8 cellular contexts compared by ENCODE assay signal in the genomic region with DNA sequence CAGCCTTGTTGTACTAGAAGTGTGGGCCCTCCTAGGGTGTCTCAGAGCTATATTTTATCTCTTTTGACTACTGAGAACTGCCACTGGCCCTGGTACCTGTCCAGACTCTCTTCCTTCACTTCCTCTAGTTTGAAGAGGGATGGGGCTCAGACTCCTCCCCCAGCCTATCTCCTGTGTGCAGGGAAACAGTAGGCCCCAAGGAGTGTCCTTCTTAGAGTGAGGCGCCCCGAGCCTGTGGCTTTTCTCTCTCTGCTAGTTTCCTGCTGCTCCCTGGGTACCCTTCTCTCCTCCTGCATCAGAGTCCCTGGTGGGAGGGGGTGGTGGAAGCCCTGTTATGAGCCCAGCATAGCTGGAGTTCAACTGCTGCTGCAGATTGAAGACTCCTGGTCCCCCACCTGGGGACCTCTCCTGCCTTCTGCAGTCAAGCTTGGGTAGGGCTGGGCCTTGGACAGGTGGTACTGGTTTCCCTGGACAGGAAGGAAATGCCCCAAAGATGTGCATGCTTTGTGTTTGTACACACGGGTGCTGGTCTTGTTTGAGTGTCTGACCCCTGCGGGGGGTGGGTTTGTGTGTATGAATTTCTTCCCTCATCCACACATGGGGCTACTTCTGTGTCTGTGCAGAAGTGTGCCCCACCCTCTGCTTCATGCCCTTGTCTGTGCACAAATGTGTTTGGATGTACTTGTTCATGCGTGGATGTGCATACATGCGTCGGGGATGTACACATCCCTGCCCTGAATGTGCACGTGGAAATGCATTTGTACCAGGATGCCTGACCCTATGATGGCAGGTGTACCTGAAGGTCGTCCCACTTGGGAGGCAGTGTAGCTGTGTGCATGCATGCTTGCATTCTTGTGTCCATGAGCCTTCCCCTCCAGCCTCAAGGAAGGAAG. TPM values are rescaled to one million over a fixed set of nuclear protein-coding genes. Genes with fewer than 3 reads are reported as not detected.
DNase-seq lines count a peak whose midpoint lies in the region; ATAC-seq and TF ChIP-seq lines count a peak whose summit lies in the region.

No MANE protein-coding gene starts in this region.

- peak overlapping the region; percentile 46 for H3K27ac Mint-ChIP-seq in activated naive CD4-positive, alpha-beta T cell treated with anti-CD3 and anti-CD28 coated beads, Interleukin-2, amount 50 U/mL, for 24 hours
- no peak overlapping the region for H3K27ac Mint-ChIP-seq in activated T-helper 17 cell treated with anti-CD3 and anti-CD28 coated beads, Interleukin-2, amount 50 U/mL, for 72 hours

- H3K27me3 Mint-ChIP-seq in activated naive CD4-positive, alpha-beta T cell treated with anti-CD3 and anti-CD28 coated beads, Interleukin-2, amount 50 U/mL, for 24 hours: no peaks in the 10 kb centered on the region
- H3K27me3 Mint-ChIP-seq in activated T-helper 17 cell treated with anti-CD3 and anti-CD28 coated beads, Interleukin-2, amount 50 U/mL, for 72 hours: no peaks in the 10 kb centered on the region

- H3K9me3 ChIP-seq in lung (ENCODE audit: control insufficient read depth in 2 of 2, insufficient read depth in 1 of 2, low read length in 1 of 2): no peaks in the 10 kb centered on the region
- no peaks in the 10 kb centered on the region for H3K9me3 ChIP-seq in upper lobe of right lung

- H3K27ac ChIP-seq in lung (ENCODE audit: low read depth in 1 of 2, low read length in 1 of 2): peak overlapping the region; percentile 86
- peak overlapping the region; percentile 98 for H3K27ac ChIP-seq in upper lobe of right lung

- intact Hi-C loops in upper lobe of right lung (cut with DNase I): no loop called here

- H3K36me3 Mint-ChIP-seq in activated naive CD4-positive, alpha-beta T cell treated with anti-CD3 and anti-CD28 coated beads, Interleukin-2, amount 50 U/mL, for 24 hours: peaks cover 2% of the 10 kb centered on the region
- peaks cover 27% of the 10 kb centered on the region for H3K36me3 Mint-ChIP-seq in activated T-helper 17 cell treated with anti-CD3 and anti-CD28 coated beads, Interleukin-2, amount 50 U/mL, for 72 hours (ENCODE audit: low read depth)

- H3K36me3 ChIP-seq in lung (ENCODE audit: control insufficient read depth in 2 of 2, insufficient read depth in 2 of 2, low read length in 2 of 2) (no peaks in the 10 kb centered on the region), upper lobe of right lung (no peaks in the 10 kb centered on the region)

- no peak for DNase-seq in activated naive CD4-positive, alpha-beta T cell (lab: John Stamatoyannopoulos, UW)
- no peak for DNase-seq in lung (ENCODE audit: low spot score)
- DNase-seq in upper lobe of right lung: peak; percentile 36
- DNase-seq in cortex of kidney (lab: John Stamatoyannopoulos, UW): no peak
- no peak for DNase-seq in stimulated activated CD4-positive, alpha-beta T cell treated with anti-CD3 and anti-CD28 coated beads, Interleukin-1b, Interleukin-23, amount 100 ng/mL, for 48 hours

- H3K4me1 ChIP-seq in lung (ENCODE audit: control insufficient read depth in 2 of 2, insufficient read depth in 2 of 2, low read length in 2 of 2): peaks cover 29 to 67% of the 10 kb centered on the region in 2 donors
- H3K4me1 ChIP-seq in upper lobe of right lung: peaks cover 74% of the 10 kb centered on the region

- peak overlapping the region; percentile 11 for H3K4me3 Mint-ChIP-seq in activated naive CD4-positive, alpha-beta T cell treated with anti-CD3 and anti-CD28 coated beads, Interleukin-2, amount 50 U/mL, for 24 hours
- H3K4me3 Mint-ChIP-seq in activated T-helper 17 cell treated with anti-CD3 and anti-CD28 coated beads, Interleukin-2, amount 50 U/mL, for 72 hours: peak overlapping the region; percentile 43

- no peaks in the 10 kb centered on the region for H3K27me3 ChIP-seq in lung (ENCODE audit: control insufficient read depth, insufficient read depth)
- H3K27me3 ChIP-seq in upper lobe of right lung: no peaks in the 10 kb centered on the region

- H3K9me3 Mint-ChIP-seq in activated naive CD4-positive, alpha-beta T cell treated with anti-CD3 and anti-CD28 coated beads, Interleukin-2, amount 50 U/mL, for 24 hours: no peaks in the 10 kb centered on the region
- no peaks in the 10 kb centered on the region for H3K9me3 Mint-ChIP-seq in activated T-helper 17 cell treated with anti-CD3 and anti-CD28 coated beads, Interleukin-2, amount 50 U/mL, for 72 hours

- H3K4me3 ChIP-seq in lung (no peak overlapping the region), upper lobe of right lung (peak overlapping the region; percentile 100)

- ATAC-seq in activated T-helper 17 cell treated with anti-CD3 and anti-CD28 coated beads, Interleukin-2, amount 50 U/mL, for 72 hours (replicated peaks): no peak
- ATAC-seq in lung (ENCODE audit: insufficient read depth, low FRiP score) (no peak), upper lobe of right lung (no peak), HG03521 (IDR thresholded peaks at IDR 0.05; ENCODE audit: unreplicated experiment) (no peak)

- TF ChIP-seq CTCF in lung (IDR thresholded peaks at IDR 0.05; ENCODE audit: control extremely low read depth, extremely low read depth) (no peak), upper lobe of right lung (IDR thresholded peaks at IDR 0.05) (no peak)

- peaks cover 67% of the 10 kb centered on the region for H3K4me1 Mint-ChIP-seq in activated naive CD4-positive, alpha-beta T cell treated with anti-CD3 and anti-CD28 coated beads, Interleukin-2, amount 50 U/mL, for 24 hours
- H3K4me1 Mint-ChIP-seq in activated T-helper 17 cell treated with anti-CD3 and anti-CD28 coated beads, Interleukin-2, amount 50 U/mL, for 72 hours: peaks cover 59% of the 10 kb centered on the region

- WGBS in lung, 2 donors: 43% methylated on average over 9 of the region's 9 CpGs

RNA-seq across cellular contexts. Expression of a gene that starts 6.9 kb away (rescaled TPM):
- 10 to 100 TPM; 43.7 to 61.9 TPM for total RNA-seq in activated T-helper 17 cell treated with anti-CD3 and anti-CD28 coated beads, Interleukin-2, amount 50 U/mL, for 72 hours
- total RNA-seq in lung (10 to 100 TPM; 36.4 to 75.3 TPM), upper lobe of right lung (69.7 TPM)
- polyA plus RNA-seq in lung: 10 to 100 TPM; 49.8 to 51.7 TPM

RNA-seq across cellular contexts. Expression of a gene that starts 28.2 kb away (rescaled TPM):
- total RNA-seq in activated T-helper 17 cell treated with anti-CD3 and anti-CD28 coated beads, Interleukin-2, amount 50 U/mL, for 72 hours: 100 to 1,000 TPM in 1 of 2 donors, 10 to 100 TPM in 1; 60.9 to 101 TPM
- total RNA-seq in lung (1 to 10 TPM; 5.5 to 5.7 TPM), upper lobe of right lung (1.4 TPM)
- 1 to 10 TPM; 3.3 to 6.0 TPM for polyA plus RNA-seq in lung

RNA-seq across cellular contexts. Expression of a gene that starts 48.6 kb away (rescaled TPM):
- not detected for total RNA-seq in activated T-helper 17 cell treated with anti-CD3 and anti-CD28 coated beads, Interleukin-2, amount 50 U/mL, for 72 hours
- 1 to 10 TPM in 1 of 2 donors, not detected in 1; 3.6 TPM for total RNA-seq in lung
- polyA plus RNA-seq in lung: 1 to 10 TPM in 1 of 2 donors, under 1 TPM in 1; 0.53 to 1.4 TPM
- 2.8 TPM for total RNA-seq in upper lobe of right lung

Comparison
In these comparisons a context has a peak if more than half of its experiments do, and no peak if none do; other contexts are left out.
1. RNA of a gene that starts 28.2 kb away (total RNA-seq): 60.9 to 101 TPM in activated T-helper 17 cell treated with anti-CD3 and anti-CD28 coated beads, Interleukin-2, amount 50 U/mL, for 72 hours; 5.5 to 5.7 TPM in lung and 1.4 TPM in upper lobe of right lung (single experiment); every median in the first group is over 4 times any median in the second.